ENCODE assay signal across 16 cellular contexts in the genomic region with DNA sequence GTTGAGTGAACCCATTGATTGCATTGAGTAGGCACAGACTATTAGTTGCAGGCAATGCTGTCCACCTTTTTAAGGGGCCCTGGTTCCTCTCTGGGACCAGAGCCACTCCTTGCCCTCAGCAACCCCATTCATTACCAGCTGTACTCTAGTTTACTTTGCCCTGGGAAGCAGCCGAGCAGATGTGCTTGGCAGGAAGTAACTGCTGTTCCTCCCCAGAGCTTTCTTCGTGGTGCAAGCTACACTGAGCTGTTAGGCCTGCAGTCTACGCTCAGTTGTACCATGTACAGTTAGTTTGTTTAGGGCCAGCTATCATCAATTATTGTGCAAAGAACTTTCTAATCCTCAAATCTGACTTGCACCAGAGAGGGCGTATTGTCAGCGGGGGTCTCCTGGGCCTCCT. TPM values are rescaled to one million over a fixed set of nuclear protein-coding genes. Genes with fewer than 3 reads are reported as not detected.
A peak's percentile ranks its signal among the peaks of the same experiment; 100 is the strongest.
DNase-seq lines count a peak whose midpoint lies in the region; ATAC-seq and TF ChIP-seq lines count a peak whose summit lies in the region.
"Had no signal": no experiment of that assay in that cellular context is flagged by ENCODE, and none has a peak within 500 bp of the region (broad histone marks: within the 10 kb centered on the region; RNA-seq: fewer than 3 reads in every experiment).

No MANE protein-coding gene starts in this region.

- ATAC-seq in DND-41 (ENCODE audit: insufficient read depth, low read depth) = peak; percentile 95
- peak in 5 of 8 donors; percentile 45 to 65 (median 57) for ATAC-seq in heart right ventricle
- no peak for ATAC-seq in GM18858 (IDR thresholded peaks at IDR 0.05; ENCODE audit: unreplicated experiment)

- H3K4me2 ChIP-seq in DND-41 (ENCODE audit: insufficient read depth, low read length) (no peak overlapping the region), OCI-LY3 (ENCODE audit: low read length) (peak overlapping the region; percentile 64)

- H3K9me3 ChIP-seq in DND-41 (ENCODE audit: insufficient read depth, low read length, severe bottlenecking) (no peaks in the 10 kb centered on the region), OCI-LY3 (ENCODE audit: insufficient read depth, low read length) (no peaks in the 10 kb centered on the region), heart right ventricle (no peaks in the 10 kb centered on the region), ascending aorta (no peaks in the 10 kb centered on the region)
- H3K9me3 ChIP-seq: prostate gland had no signal

- TF ChIP-seq CTCF in DND-41 (IDR thresholded peaks at IDR 0.05; ENCODE audit: borderline replicate concordance, extremely low read depth, low read length, poor library complexity, severe bottlenecking) = no peak
- no peak for TF ChIP-seq CTCF in OCI-LY3 (IDR thresholded peaks at IDR 0.05; ENCODE audit: low read depth, low read length)
- TF ChIP-seq CTCF in heart right ventricle (IDR thresholded peaks at IDR 0.05) = no peak
- no peak for TF ChIP-seq CTCF in ascending aorta (IDR thresholded peaks at IDR 0.05)

- H3K79me2 ChIP-seq in DND-41 (ENCODE audit: insufficient read depth, low read length) (no peaks in the 10 kb centered on the region), OCI-LY3 (ENCODE audit: low read length) (no peaks in the 10 kb centered on the region)

- no peaks in the 10 kb centered on the region for H3K36me3 ChIP-seq in DND-41 (ENCODE audit: insufficient read depth, low read length)
- H3K36me3 ChIP-seq in OCI-LY3 (replicated peaks; ENCODE audit: low read depth, low read length) = no peaks in the 10 kb centered on the region
- H3K36me3 ChIP-seq in heart right ventricle = no peaks in the 10 kb centered on the region
- no peaks in the 10 kb centered on the region for H3K36me3 ChIP-seq in ascending aorta
- H3K36me3 ChIP-seq: prostate gland, WERI-Rb-1 had no signal

- DNase-seq in COLO668 (lab: John Stamatoyannopoulos, UW; ENCODE audit: unreplicated experiment) = peak; percentile 24
- peak; percentile 47 for DNase-seq in DND-41
- DNase-seq in heart right ventricle = peak in 1 of 2 donors; percentile 19
- no peak for DNase-seq in AG08396 (ENCODE audit: low spot score)
- DNase-seq in ascending aorta (ENCODE audit: low spot score in 2 of 2) = no peak
- DNase-seq: NCI-H2029, SIG-M5 had no signal

- H3K4me3 ChIP-seq in DND-41 (ENCODE audit: low read depth in 1 of 2, low read length in 2 of 2) (no peak overlapping the region), OCI-LY3 (ENCODE audit: low read length) (0 out of 2 replicates have a peak overlapping the region, but pooled peaks have one; percentile 44), heart right ventricle (no peak overlapping the region), ascending aorta (no peak overlapping the region)
- H3K4me3 ChIP-seq: prostate gland had no signal

- H3K9ac ChIP-seq in DND-41 (ENCODE audit: low read depth, low read length) (no peak overlapping the region), OCI-LY3 (ENCODE audit: low read length) (no peak overlapping the region)

- intact Hi-C loops in heart right ventricle (cut with DNase I) (loop anchor here in 2 of 10 donors (5.0 to 10.0 kb wide), 2 partner anchors 148 to 495 kb away; a partner anchor contains a TSS), ascending aorta (cut with DNase I) (loop anchor here (5.0 kb wide), 1 partner anchor 563 kb away; no protein-coding TSS in a partner anchor)

- WGBS in heart right ventricle, 2 donors = 51 to 59% methylated on average over 5 of the region's 5 CpGs

- H3K4me1 ChIP-seq in DND-41 (ENCODE audit: insufficient read depth, low read length) (peaks cover 14% of the 10 kb centered on the region), OCI-LY3 (ENCODE audit: low read length) (peaks cover 5% of the 10 kb centered on the region; the same call in 1 of the 2 replicates), heart right ventricle (peaks cover 0 to 11% (median 3%) of the 10 kb centered on the region in 9 donors), ascending aorta (no peaks in the 10 kb centered on the region)
- H3K4me1 ChIP-seq: prostate gland had no signal

- H3K27ac ChIP-seq in DND-41 (ENCODE audit: low read length) (peak overlapping the region; percentile 37; the same call in 1 of the 2 replicates), OCI-LY3 (ENCODE audit: low read length) (no peak overlapping the region), heart right ventricle (no peak overlapping the region), ascending aorta (no peak overlapping the region)
- H3K27ac ChIP-seq: prostate gland, WERI-Rb-1 had no signal

- H2AFZ ChIP-seq in DND-41 (ENCODE audit: low read depth, low read length) (no peak overlapping the region), OCI-LY3 (ENCODE audit: low read depth, low read length) (peak overlapping the region; percentile 48)

- H4K20me1 ChIP-seq in DND-41 (ENCODE audit: insufficient read depth, low read length) = no peaks in the 10 kb centered on the region
- no peaks in the 10 kb centered on the region for H4K20me1 ChIP-seq in OCI-LY3 (ENCODE audit: insufficient read depth, low read length)

- H3K27me3 ChIP-seq in DND-41 (ENCODE audit: insufficient read depth, low read length, poor library complexity) = peaks cover 8% of the 10 kb centered on the region
- H3K27me3 ChIP-seq in OCI-LY3 (ENCODE audit: low read depth, low read length) = peaks cover 38% of the 10 kb centered on the region
- H3K27me3 ChIP-seq in heart right ventricle = peaks cover 0 to 70% (median 28%) of the 10 kb centered on the region in 7 donors
- H3K27me3 ChIP-seq in ascending aorta = no peaks in the 10 kb centered on the region

RNA-seq across cellular contexts. Expression of a gene that starts 7.2 kb away (rescaled TPM):
- total RNA-seq in heart right ventricle (not detected), ascending aorta (not detected)
- polyA plus RNA-seq in heart right ventricle = not detected
- total RNA-seq: activated CD4-positive, alpha-beta memory T cell treated with anti-CD3 and anti-CD28 coated beads for 36 hours; chondrocyte; MCF 10A; prostate gland; T-helper 1 cell treated with Interleukin-12 subunit alpha and Interleukin-12 subunit beta and Interleukin-4 antibody, amounts not matched to agents 30 ng/mL and 1 ng/mL, for 36 hours had no signal

RNA-seq across cellular contexts. Expression of a gene that starts 7.6 kb away (rescaled TPM):
- total RNA-seq in heart right ventricle = under 1 TPM in 4 of 10 donors, not detected in 6; 0.04 to 0.09 (median 0.07) TPM
- polyA plus RNA-seq in heart right ventricle = under 1 TPM in 1 of 2 donors, not detected in 1; under 0.01 TPM
- not detected for total RNA-seq in ascending aorta
- total RNA-seq: activated CD4-positive, alpha-beta memory T cell treated with anti-CD3 and anti-CD28 coated beads for 36 hours; MCF 10A; NCI-H460; T-helper 1 cell treated with Interleukin-12 subunit alpha and Interleukin-12 subunit beta and Interleukin-4 antibody, amounts not matched to agents 30 ng/mL and 1 ng/mL, for 36 hours had no signal

RNA-seq across cellular contexts. Expression of a gene that starts 34.4 kb away (rescaled TPM):
- total RNA-seq in heart right ventricle (10 to 100 TPM; 19.6 to 37.0 (median 25.4) TPM), ascending aorta (45.8 TPM)
- polyA plus RNA-seq in heart right ventricle = 10 to 100 TPM; 19.7 to 49.6 TPM

Comparison
In these comparisons a context has a peak if more than half of its experiments do, and no peak if none do; other contexts are left out.
1. DNase-seq: peak in COLO668 (single experiment) and DND-41 (single experiment); none in AG08396 (single experiment) and ascending aorta (0 of 2).